In genomic region chr11:65911682-65912568, GRCh38 we compare ENCODE assay signal across 1 cellular context.
TF ChIP-seq lines count a peak whose summit lies in the region.

No MANE protein-coding gene starts in this region.

TF ChIP-seq in HepG2, 621 proteins besides CTCF, POLR2A, EP300 and RAD21 (continues in another document):
- TF ChIP-seq ETV6 (CRISPR knock-in tag; conservative IDR thresholded peaks at IDR 0.05) (no peak), ZFY (CRISPR knock-in tag; IDR thresholded peaks at IDR 0.05) (peak; percentile 42; the same call in 1 of the 2 replicates), STAG1 (CRISPR knock-in tag; IDR thresholded peaks at IDR 0.05) (peak; percentile 28), ZNF605 (CRISPR knock-in tag; IDR thresholded peaks at IDR 0.05) (0 out of 2 replicates have a peak, but pooled peaks have one; percentile 35), XRCC5 (optimal IDR thresholded peaks at IDR 0.05; ENCODE audit: low read length) (peak; percentile 52), ZNF564 (CRISPR knock-in tag; IDR thresholded peaks at IDR 0.05) (0 out of 2 replicates have a peak, but pooled peaks have one; percentile 11), PHF5A (CRISPR knock-in tag; IDR thresholded peaks at IDR 0.05; ENCODE audit: low read depth, unreplicated experiment) (no peak), CCDC6 (CRISPR knock-in tag; IDR thresholded peaks at IDR 0.05) (no peak), ZNF331 (CRISPR knock-in tag; IDR thresholded peaks at IDR 0.05) (no peak), PAWR (CRISPR knock-in tag; IDR thresholded peaks at IDR 0.05; ENCODE audit: borderline replicate concordance) (no peak), KDM5B (CRISPR knock-in tag; IDR thresholded peaks at IDR 0.05; ENCODE audit: borderline replicate concordance) (peak; percentile 26; the same call in 1 of the 2 replicates), ZNF543 (CRISPR knock-in tag; IDR thresholded peaks at IDR 0.05) (no peak), YY1 (IDR thresholded peaks at IDR 0.05; ENCODE audit: insufficient read depth, insufficient replicate concordance, low read depth, low read length) (no peak), ZNF746 (CRISPR knock-in tag; IDR thresholded peaks at IDR 0.05) (no peak), ARID3A (IDR thresholded peaks at IDR 0.05; ENCODE audit: low read depth, low read length) (no peak), SMC3 (IDR thresholded peaks at IDR 0.05; ENCODE audit: low read length) (no peak), SAP130 (CRISPR knock-in tag; IDR thresholded peaks at IDR 0.05; ENCODE audit: low read depth) (peak; percentile 60), GATAD2A (CRISPR knock-in tag; IDR thresholded peaks at IDR 0.05) (no peak), LCORL (IDR thresholded peaks at IDR 0.05) (no peak), LCORL (CRISPR knock-in tag; IDR thresholded peaks at IDR 0.05) (no peak), ZFAT (CRISPR knock-in tag; conservative IDR thresholded peaks at IDR 0.05) (no peak), ZFP36L2 (CRISPR knock-in tag; IDR thresholded peaks at IDR 0.05) (no peak), ZNF644 (CRISPR knock-in tag; IDR thresholded peaks at IDR 0.05; ENCODE audit: low read depth) (no peak), RBFOX2 (IDR thresholded peaks at IDR 0.05; ENCODE audit: low read depth, low read length) (no peak), SIN3B (IDR thresholded peaks at IDR 0.05; ENCODE audit: low read length) (no peak), SMAD3 (CRISPR knock-in tag; IDR thresholded peaks at IDR 0.05) (no peak), SRY (CRISPR knock-in tag; IDR thresholded peaks at IDR 0.05) (0 out of 2 replicates have a peak, but pooled peaks have one; percentile 17), CAMTA2 (CRISPR knock-in tag; IDR thresholded peaks at IDR 0.05; ENCODE audit: borderline replicate concordance) (no peak), MAZ (IDR thresholded peaks at IDR 0.05; ENCODE audit: borderline replicate concordance, low read depth, low read length) (no peak), MAZ (CRISPR knock-in tag; IDR thresholded peaks at IDR 0.05; ENCODE audit: low read depth) (0 out of 2 replicates have a peak, but pooled peaks have one; percentile 25), MATR3 (CRISPR knock-in tag; IDR thresholded peaks at IDR 0.05) (no peak), FOXP1 (IDR thresholded peaks at IDR 0.05) (no peak), FOXP1 (CRISPR knock-in tag; IDR thresholded peaks at IDR 0.05) (no peak), ZNF33A (CRISPR knock-in tag; IDR thresholded peaks at IDR 0.05; ENCODE audit: borderline replicate concordance) (no peak), MXD1 (CRISPR knock-in tag; IDR thresholded peaks at IDR 0.05) (no peak), RBAK (CRISPR knock-in tag; IDR thresholded peaks at IDR 0.05) (no peak)
- TF ChIP-seq, protein P1, sequence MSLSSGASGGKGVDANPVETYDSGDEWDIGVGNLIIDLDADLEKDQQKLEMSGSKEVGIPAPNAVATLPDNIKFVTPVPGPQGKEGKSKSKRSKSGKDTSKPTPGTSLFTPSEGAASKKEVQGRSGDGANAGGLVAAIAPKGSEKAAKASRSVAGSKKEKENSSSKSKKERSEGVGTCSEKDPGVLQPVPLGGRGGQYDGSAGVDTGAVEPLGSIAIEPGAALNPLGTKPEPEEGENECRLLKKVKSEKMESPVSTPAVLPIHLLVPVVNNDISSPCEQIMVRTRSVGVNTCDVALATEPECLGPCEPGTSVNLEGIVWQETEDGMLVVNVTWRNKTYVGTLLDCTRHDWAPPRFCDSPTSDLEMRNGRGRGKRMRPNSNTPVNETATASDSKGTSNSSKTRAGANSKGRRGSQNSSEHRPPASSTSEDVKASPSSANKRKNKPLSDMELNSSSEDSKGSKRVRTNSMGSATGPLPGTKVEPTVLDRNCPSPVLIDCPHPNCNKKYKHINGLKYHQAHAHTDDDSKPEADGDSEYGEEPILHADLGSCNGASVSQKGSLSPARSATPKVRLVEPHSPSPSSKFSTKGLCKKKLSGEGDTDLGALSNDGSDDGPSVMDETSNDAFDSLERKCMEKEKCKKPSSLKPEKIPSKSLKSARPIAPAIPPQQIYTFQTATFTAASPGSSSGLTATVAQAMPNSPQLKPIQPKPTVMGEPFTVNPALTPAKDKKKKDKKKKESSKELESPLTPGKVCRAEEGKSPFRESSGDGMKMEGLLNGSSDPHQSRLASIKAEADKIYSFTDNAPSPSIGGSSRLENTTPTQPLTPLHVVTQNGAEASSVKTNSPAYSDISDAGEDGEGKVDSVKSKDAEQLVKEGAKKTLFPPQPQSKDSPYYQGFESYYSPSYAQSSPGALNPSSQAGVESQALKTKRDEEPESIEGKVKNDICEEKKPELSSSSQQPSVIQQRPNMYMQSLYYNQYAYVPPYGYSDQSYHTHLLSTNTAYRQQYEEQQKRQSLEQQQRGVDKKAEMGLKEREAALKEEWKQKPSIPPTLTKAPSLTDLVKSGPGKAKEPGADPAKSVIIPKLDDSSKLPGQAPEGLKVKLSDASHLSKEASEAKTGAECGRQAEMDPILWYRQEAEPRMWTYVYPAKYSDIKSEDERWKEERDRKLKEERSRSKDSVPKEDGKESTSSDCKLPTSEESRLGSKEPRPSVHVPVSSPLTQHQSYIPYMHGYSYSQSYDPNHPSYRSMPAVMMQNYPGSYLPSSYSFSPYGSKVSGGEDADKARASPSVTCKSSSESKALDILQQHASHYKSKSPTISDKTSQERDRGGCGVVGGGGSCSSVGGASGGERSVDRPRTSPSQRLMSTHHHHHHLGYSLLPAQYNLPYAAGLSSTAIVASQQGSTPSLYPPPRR (CRISPR knock-in tag; IDR thresholded peaks at IDR 0.05; ENCODE audit: borderline replicate concordance), result no peak
- TF ChIP-seq, protein P2, sequence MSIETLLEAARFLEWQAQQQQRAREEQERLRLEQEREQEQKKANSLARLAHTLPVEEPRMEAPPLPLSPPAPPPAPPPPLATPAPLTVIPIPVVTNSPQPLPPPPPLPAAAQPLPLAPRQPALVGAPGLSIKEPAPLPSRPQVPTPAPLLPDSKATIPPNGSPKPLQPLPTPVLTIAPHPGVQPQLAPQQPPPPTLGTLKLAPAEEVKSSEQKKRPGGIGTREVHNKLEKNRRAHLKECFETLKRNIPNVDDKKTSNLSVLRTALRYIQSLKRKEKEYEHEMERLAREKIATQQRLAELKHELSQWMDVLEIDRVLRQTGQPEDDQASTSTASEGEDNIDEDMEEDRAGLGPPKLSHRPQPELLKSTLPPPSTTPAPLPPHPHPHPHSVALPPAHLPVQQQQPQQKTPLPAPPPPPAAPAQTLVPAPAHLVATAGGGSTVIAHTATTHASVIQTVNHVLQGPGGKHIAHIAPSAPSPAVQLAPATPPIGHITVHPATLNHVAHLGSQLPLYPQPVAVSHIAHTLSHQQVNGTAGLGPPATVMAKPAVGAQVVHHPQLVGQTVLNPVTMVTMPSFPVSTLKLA (IDR thresholded peaks at IDR 0.05), result no peak
- TF ChIP-seq, protein P3, sequence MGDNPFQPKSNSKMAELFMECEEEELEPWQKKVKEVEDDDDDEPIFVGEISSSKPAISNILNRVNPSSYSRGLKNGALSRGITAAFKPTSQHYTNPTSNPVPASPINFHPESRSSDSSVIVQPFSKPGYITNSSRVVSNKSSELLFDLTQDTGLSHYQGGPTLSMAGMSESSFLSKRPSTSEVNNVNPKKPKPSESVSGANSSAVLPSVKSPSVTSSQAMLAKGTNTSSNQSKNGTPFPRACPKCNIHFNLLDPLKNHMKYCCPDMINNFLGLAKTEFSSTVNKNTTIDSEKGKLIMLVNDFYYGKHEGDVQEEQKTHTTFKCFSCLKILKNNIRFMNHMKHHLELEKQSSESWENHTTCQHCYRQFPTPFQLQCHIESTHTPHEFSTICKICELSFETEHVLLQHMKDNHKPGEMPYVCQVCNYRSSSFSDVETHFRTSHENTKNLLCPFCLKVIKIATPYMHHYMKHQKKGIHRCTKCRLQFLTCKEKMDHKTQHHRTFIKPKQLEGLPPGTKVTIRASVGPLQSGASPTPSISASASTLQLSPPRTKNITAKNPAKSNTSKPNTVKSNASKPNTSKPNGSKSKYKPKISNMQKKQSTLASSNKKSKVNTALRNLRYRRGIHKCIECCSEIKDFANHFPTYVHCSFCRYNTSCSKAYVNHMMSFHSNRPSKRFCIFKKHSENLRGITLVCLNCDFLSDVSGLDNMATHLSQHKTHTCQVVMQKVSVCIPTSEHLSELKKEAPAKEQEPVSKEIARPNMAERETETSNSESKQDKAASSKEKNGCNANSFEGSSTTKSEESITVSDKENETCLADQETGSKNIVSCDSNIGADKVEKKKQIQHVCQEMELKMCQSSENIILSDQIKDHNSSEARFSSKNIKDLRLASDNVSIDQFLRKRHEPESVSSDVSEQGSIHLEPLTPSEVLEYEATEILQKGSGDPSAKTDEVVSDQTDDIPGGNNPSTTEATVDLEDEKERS (CRISPR knock-in tag; IDR thresholded peaks at IDR 0.05), result no peak
- TF ChIP-seq, protein P4, sequence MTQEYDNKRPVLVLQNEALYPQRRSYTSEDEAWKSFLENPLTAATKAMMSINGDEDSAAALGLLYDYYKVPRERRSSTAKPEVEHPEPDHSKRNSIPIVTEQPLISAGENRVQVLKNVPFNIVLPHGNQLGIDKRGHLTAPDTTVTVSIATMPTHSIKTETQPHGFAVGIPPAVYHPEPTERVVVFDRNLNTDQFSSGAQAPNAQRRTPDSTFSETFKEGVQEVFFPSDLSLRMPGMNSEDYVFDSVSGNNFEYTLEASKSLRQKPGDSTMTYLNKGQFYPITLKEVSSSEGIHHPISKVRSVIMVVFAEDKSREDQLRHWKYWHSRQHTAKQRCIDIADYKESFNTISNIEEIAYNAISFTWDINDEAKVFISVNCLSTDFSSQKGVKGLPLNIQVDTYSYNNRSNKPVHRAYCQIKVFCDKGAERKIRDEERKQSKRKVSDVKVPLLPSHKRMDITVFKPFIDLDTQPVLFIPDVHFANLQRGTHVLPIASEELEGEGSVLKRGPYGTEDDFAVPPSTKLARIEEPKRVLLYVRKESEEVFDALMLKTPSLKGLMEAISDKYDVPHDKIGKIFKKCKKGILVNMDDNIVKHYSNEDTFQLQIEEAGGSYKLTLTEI (CRISPR knock-in tag; conservative IDR thresholded peaks at IDR 0.05), result no peak
- TF ChIP-seq, protein P5, sequence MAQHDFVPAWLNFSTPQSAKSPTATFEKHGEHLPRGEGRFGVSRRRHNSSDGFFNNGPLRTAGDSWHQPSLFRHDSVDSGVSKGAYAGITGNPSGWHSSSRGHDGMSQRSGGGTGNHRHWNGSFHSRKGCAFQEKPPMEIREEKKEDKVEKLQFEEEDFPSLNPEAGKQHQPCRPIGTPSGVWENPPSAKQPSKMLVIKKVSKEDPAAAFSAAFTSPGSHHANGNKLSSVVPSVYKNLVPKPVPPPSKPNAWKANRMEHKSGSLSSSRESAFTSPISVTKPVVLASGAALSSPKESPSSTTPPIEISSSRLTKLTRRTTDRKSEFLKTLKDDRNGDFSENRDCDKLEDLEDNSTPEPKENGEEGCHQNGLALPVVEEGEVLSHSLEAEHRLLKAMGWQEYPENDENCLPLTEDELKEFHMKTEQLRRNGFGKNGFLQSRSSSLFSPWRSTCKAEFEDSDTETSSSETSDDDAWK (CRISPR knock-in tag; IDR thresholded peaks at IDR 0.05), result no peak
- TF ChIP-seq, protein P6, sequence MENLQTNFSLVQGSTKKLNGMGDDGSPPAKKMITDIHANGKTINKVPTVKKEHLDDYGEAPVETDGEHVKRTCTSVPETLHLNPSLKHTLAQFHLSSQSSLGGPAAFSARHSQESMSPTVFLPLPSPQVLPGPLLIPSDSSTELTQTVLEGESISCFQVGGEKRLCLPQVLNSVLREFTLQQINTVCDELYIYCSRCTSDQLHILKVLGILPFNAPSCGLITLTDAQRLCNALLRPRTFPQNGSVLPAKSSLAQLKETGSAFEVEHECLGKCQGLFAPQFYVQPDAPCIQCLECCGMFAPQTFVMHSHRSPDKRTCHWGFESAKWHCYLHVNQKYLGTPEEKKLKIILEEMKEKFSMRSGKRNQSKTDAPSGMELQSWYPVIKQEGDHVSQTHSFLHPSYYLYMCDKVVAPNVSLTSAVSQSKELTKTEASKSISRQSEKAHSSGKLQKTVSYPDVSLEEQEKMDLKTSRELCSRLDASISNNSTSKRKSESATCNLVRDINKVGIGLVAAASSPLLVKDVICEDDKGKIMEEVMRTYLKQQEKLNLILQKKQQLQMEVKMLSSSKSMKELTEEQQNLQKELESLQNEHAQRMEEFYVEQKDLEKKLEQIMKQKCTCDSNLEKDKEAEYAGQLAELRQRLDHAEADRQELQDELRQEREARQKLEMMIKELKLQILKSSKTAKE (CRISPR knock-in tag; IDR thresholded peaks at IDR 0.05; ENCODE audit: borderline replicate concordance), result no peak
- TF ChIP-seq, protein P7, sequence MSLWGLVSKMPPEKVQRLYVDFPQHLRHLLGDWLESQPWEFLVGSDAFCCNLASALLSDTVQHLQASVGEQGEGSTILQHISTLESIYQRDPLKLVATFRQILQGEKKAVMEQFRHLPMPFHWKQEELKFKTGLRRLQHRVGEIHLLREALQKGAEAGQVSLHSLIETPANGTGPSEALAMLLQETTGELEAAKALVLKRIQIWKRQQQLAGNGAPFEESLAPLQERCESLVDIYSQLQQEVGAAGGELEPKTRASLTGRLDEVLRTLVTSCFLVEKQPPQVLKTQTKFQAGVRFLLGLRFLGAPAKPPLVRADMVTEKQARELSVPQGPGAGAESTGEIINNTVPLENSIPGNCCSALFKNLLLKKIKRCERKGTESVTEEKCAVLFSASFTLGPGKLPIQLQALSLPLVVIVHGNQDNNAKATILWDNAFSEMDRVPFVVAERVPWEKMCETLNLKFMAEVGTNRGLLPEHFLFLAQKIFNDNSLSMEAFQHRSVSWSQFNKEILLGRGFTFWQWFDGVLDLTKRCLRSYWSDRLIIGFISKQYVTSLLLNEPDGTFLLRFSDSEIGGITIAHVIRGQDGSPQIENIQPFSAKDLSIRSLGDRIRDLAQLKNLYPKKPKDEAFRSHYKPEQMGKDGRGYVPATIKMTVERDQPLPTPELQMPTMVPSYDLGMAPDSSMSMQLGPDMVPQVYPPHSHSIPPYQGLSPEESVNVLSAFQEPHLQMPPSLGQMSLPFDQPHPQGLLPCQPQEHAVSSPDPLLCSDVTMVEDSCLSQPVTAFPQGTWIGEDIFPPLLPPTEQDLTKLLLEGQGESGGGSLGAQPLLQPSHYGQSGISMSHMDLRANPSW (CRISPR knock-in tag; IDR thresholded peaks at IDR 0.05; ENCODE audit: borderline replicate concordance), result no peak
